Comparison of ENCODE assay signal across 13 cellular contexts in the genomic region with DNA sequence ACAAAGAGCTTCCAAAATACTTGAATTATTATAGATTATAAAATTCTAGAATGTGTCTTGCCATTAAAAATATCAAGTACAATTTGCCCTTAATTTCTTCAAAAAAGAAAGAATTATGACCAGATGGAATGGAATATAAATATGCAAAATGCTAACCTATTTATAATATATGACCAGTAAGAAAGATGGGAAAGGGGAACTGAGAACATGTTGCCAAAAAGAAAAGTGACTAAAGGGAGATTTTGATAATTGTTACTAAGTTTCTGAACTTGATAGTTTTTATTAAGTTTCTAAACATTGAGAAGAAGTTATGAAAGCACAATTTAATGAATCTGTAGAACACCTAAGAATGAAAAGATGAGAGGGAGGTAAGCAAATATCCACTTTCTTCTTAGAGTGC.
"Had no signal": no experiment of that assay in that cellular context is flagged by ENCODE, and none has a peak within 500 bp of the region (broad histone marks: within the 10 kb centered on the region; RNA-seq: fewer than 3 reads in every experiment).

No MANE protein-coding gene starts in this region.

- H3K4me3 ChIP-seq: colonic mucosa, heart left ventricle, right atrium auricular region, skin epidermis had no signal

- H3K36me3 ChIP-seq: colonic mucosa, heart left ventricle, right atrium auricular region had no signal

- H3K27me3 ChIP-seq: colonic mucosa, heart left ventricle, right atrium auricular region had no signal

- H3K27ac ChIP-seq: colonic mucosa, heart left ventricle, right atrium auricular region had no signal

- H3K9me3 ChIP-seq: colonic mucosa, heart left ventricle, right atrium auricular region had no signal

- H3K27me3 Mint-ChIP-seq: activated CD8-positive, alpha-beta T cell treated with anti-CD3 and anti-CD28 coated beads for 36 hours; activated naive CD8-positive, alpha-beta T cell treated with anti-CD3 and anti-CD28 coated beads, Interleukin-2, amount 50 U/mL, for 24 hours had no signal

- H3K4me3 Mint-ChIP-seq: activated CD8-positive, alpha-beta T cell treated with anti-CD3 and anti-CD28 coated beads for 36 hours; activated naive CD8-positive, alpha-beta T cell treated with anti-CD3 and anti-CD28 coated beads, Interleukin-2, amount 50 U/mL, for 24 hours; naive thymus-derived CD8-positive, alpha-beta T cell had no signal

- H3K9me3 Mint-ChIP-seq: activated CD8-positive, alpha-beta T cell treated with anti-CD3 and anti-CD28 coated beads for 36 hours; activated naive CD8-positive, alpha-beta T cell treated with anti-CD3 and anti-CD28 coated beads, Interleukin-2, amount 50 U/mL, for 24 hours; naive thymus-derived CD8-positive, alpha-beta T cell had no signal

- H3K36me3 Mint-ChIP-seq: naive thymus-derived CD8-positive, alpha-beta T cell had no signal

- ATAC-seq: activated CD8-positive, alpha-beta T cell treated with anti-CD3 and anti-CD28 coated beads for 36 hours; activated naive CD8-positive, alpha-beta T cell treated with anti-CD3 and anti-CD28 coated beads, Interleukin-2, amount 50 U/mL, for 24 hours; heart left ventricle; naive thymus-derived CD8-positive, alpha-beta T cell had no signal

- DNase-seq: activated CD4-positive, alpha-beta T cell treated with anti-CD3 and anti-CD28 coated beads for 1 hour; activated CD8-positive, alpha-beta memory T cell treated with anti-CD3 and anti-CD28 coated beads, Interleukin-2, amount 50 U/mL, for 4 hours; activated CD8-positive, alpha-beta T cell treated with anti-CD3 and anti-CD28 coated beads for 36 hours; activated naive CD4-positive, alpha-beta T cell; activated naive CD8-positive, alpha-beta T cell treated with anti-CD3 and anti-CD28 coated beads, Interleukin-2, amount 50 U/mL, for 24 hours; colonic mucosa; effector CD4-positive, alpha-beta T cell; foreskin melanocyte; heart left ventricle; naive thymus-derived CD8-positive, alpha-beta T cell; stimulated activated CD4-positive, alpha-beta T cell treated with anti-CD3 and anti-CD28 coated beads, Interleukin-4, amount 100 ng/mL, for 4 hours had no signal

- H3K27ac Mint-ChIP-seq: activated CD8-positive, alpha-beta T cell treated with anti-CD3 and anti-CD28 coated beads for 36 hours; naive thymus-derived CD8-positive, alpha-beta T cell had no signal

- H3K4me1 ChIP-seq: colonic mucosa, heart left ventricle, right atrium auricular region had no signal
